In genomic region chr12:59619461-59620240, GRCh38 we compare ENCODE assay signal across 14 cellular contexts. TPM values are rescaled to one million over a fixed set of nuclear protein-coding genes. Genes with fewer than 3 reads are reported as not detected.
DNase-seq lines count a peak whose midpoint lies in the region; ATAC-seq and TF ChIP-seq lines count a peak whose summit lies in the region.
"Had no signal": no experiment of that assay in that cellular context is flagged by ENCODE, and none has a peak within 500 bp of the region (broad histone marks: within the 10 kb centered on the region; RNA-seq: fewer than 3 reads in every experiment).

No MANE protein-coding gene starts in this region.

- H3K27me3 Mint-ChIP-seq in stimulated activated memory B cell treated with anti-CD40 and anti-IgM and Interleukin-4, amounts not matched to agents 10 μg/mL and 1 μg/mL and 100 μg/mL, for 72 hours: no peaks in the 10 kb centered on the region

- no peak overlapping the region for H3K56ac ChIP-seq in mesendoderm (ENCODE audit: low read length)

- no peak overlapping the region for H3K4me3 Mint-ChIP-seq in stimulated activated memory B cell treated with anti-CD40 and anti-IgM and Interleukin-4, amounts not matched to agents 10 μg/mL and 1 μg/mL and 100 μg/mL, for 72 hours
- H3K4me3 Mint-ChIP-seq: activated naive CD4-positive, alpha-beta T cell treated with anti-CD3 and anti-CD28 coated beads for 36 hours had no signal

- peak overlapping the region; percentile 18 to 89 (median 40) for H3K27ac ChIP-seq in heart right ventricle
- no peak overlapping the region for H3K27ac ChIP-seq in mesendoderm (ENCODE audit: low read depth, low read length)
- no peak overlapping the region for H3K27ac ChIP-seq in RWPE1

- H2BK120ac ChIP-seq in mesendoderm (ENCODE audit: low read depth, low read length): no peak overlapping the region

- H3K79me1 ChIP-seq in mesendoderm (ENCODE audit: low read length): no peaks in the 10 kb centered on the region

- H3K4me3 ChIP-seq in heart right ventricle: no peak overlapping the region
- H3K4me3 ChIP-seq in mesendoderm (ENCODE audit: low read length): no peak overlapping the region

- no peak overlapping the region for H3K23ac ChIP-seq in mesendoderm (ENCODE audit: low read length)

- H3K36me3 ChIP-seq in heart right ventricle (no peaks in the 10 kb centered on the region), mesendoderm (ENCODE audit: control insufficient read depth, insufficient read depth, low read length) (no peaks in the 10 kb centered on the region)

- no peaks in the 10 kb centered on the region for H3K9me3 ChIP-seq in heart right ventricle

- H4K5ac ChIP-seq in mesendoderm (ENCODE audit: low read length): no peak overlapping the region

- no peak overlapping the region for H3K18ac ChIP-seq in mesendoderm (ENCODE audit: low read length)

- no peak for ATAC-seq in heart right ventricle
- peak; percentile 50 for ATAC-seq in HG02610 (IDR thresholded peaks at IDR 0.05; ENCODE audit: unreplicated experiment)
- peak; percentile 51 for ATAC-seq in stimulated activated memory B cell treated with anti-CD40 and anti-IgM and Interleukin-4, amounts not matched to agents 10 μg/mL and 1 μg/mL and 100 μg/mL, for 72 hours

- H3K4me1 ChIP-seq in heart right ventricle (peaks cover 0 to 39% (median 20%) of the 10 kb centered on the region in 9 donors), mesendoderm (ENCODE audit: control insufficient read depth, low read depth, low read length) (no peaks in the 10 kb centered on the region)

- H3K27me3 ChIP-seq in heart right ventricle: no peaks in the 10 kb centered on the region
- no peaks in the 10 kb centered on the region for H3K27me3 ChIP-seq in mesendoderm (ENCODE audit: insufficient read depth, low read length, poor library complexity)

- no peak for DNase-seq in heart right ventricle
- DNase-seq in cardiac septum (ENCODE audit: low spot score): no peak
- DNase-seq in NAMALWA (ENCODE audit: low spot score): peak; percentile 18
- DNase-seq in DMS79 treated with DMSO at 0.1 percent for 48 hours (lab: John Stamatoyannopoulos, UW): no peak
- no peak for DNase-seq in mesendoderm
- DNase-seq in RWPE1 (ENCODE audit: low spot score): no peak
- DNase-seq: activated CD8-positive, alpha-beta memory T cell treated with anti-CD3 and anti-CD28 coated beads for 24 hours; activated naive CD4-positive, alpha-beta T cell treated with anti-CD3 and anti-CD28 coated beads for 36 hours; MM.1S; posterior cingulate gyrus; SHP77; trophoblast cell had no signal

- intact Hi-C loops in heart right ventricle (cut with DNase I): loop anchor here in 2 of 10 donors (5.0 kb wide), 2 partner anchors 33 to 38 kb away; no protein-coding TSS in a partner anchor
- intact Hi-C loops in cardiac septum (cut with DNase I): no loop called here

- no peak overlapping the region for H4K8ac ChIP-seq in mesendoderm (ENCODE audit: low read depth, low read length)

- no peak overlapping the region for H3K4ac ChIP-seq in mesendoderm (ENCODE audit: low read depth, low read length)

- H3K36me3 Mint-ChIP-seq in stimulated activated memory B cell treated with anti-CD40 and anti-IgM and Interleukin-4, amounts not matched to agents 10 μg/mL and 1 μg/mL and 100 μg/mL, for 72 hours: no peaks in the 10 kb centered on the region

- POLR2A ChIA-PET in RWPE1 (lab: Yijun Ruan, JAX; ENCODE audit: low non-redundant PET): no interaction called here

- no peak overlapping the region for H2BK5ac ChIP-seq in mesendoderm (ENCODE audit: low read length)

- CTCF ChIA-PET in RWPE1 (lab: Yijun Ruan, JAX): no interaction called here

- H3K4me2 ChIP-seq in mesendoderm (ENCODE audit: low read length): no peak overlapping the region

- TF ChIP-seq CTCF in heart right ventricle (IDR thresholded peaks at IDR 0.05): no peak
- TF ChIP-seq CTCF in RWPE1 (conservative IDR thresholded peaks at IDR 0.05; ENCODE audit: low read depth): no peak

- H2BK15ac ChIP-seq in mesendoderm (replicated peaks; ENCODE audit: low read depth): no peak overlapping the region

- H3K4me1 Mint-ChIP-seq in stimulated activated memory B cell treated with anti-CD40 and anti-IgM and Interleukin-4, amounts not matched to agents 10 μg/mL and 1 μg/mL and 100 μg/mL, for 72 hours: peaks cover 30% of the 10 kb centered on the region

- H3K79me2 ChIP-seq in mesendoderm (ENCODE audit: control insufficient read depth, insufficient read depth, low read length): no peaks in the 10 kb centered on the region

- WGBS in heart right ventricle, 2 donors: 29 to 54% methylated on average over 1 of the region's 1 CpG
- no CpG with 5 or more reads among the region's 1 CpG for WGBS in mesendoderm (ENCODE audit: extremely low coverage, insufficient coverage, low lambda C conversion rate)

- H3K9me3 Mint-ChIP-seq in stimulated activated memory B cell treated with anti-CD40 and anti-IgM and Interleukin-4, amounts not matched to agents 10 μg/mL and 1 μg/mL and 100 μg/mL, for 72 hours: no peaks in the 10 kb centered on the region
- H3K9me3 Mint-ChIP-seq: activated naive CD4-positive, alpha-beta T cell treated with anti-CD3 and anti-CD28 coated beads for 36 hours had no signal

- no peak overlapping the region for H3K9ac ChIP-seq in mesendoderm (ENCODE audit: low read length)

- H3K27ac Mint-ChIP-seq in stimulated activated memory B cell treated with anti-CD40 and anti-IgM and Interleukin-4, amounts not matched to agents 10 μg/mL and 1 μg/mL and 100 μg/mL, for 72 hours: peak overlapping the region; percentile 86
- H3K27ac Mint-ChIP-seq: activated naive CD4-positive, alpha-beta T cell treated with anti-CD3 and anti-CD28 coated beads for 36 hours had no signal

- H2AK5ac ChIP-seq in mesendoderm (ENCODE audit: low read length): no peak overlapping the region

RNA-seq across cellular contexts. Expression of gene SLC16A7, which starts 23.8 kb away (rescaled TPM):
- 100 to 1,000 TPM in 9 of 10 donors, 10 to 100 TPM in 1; 96.3 to 246 (median 184) TPM for total RNA-seq in heart right ventricle
- polyA plus RNA-seq in heart right ventricle: 10 to 100 TPM in 1 of 2 donors, 1 to 10 TPM in 1; 6.0 to 23.2 TPM
- 90.1 TPM for total RNA-seq in cardiac septum
- polyA plus RNA-seq in mesendoderm (2013, experiment 1 of 2): 2.0 TPM
- 2.3 TPM for polyA plus RNA-seq in mesendoderm (2013, experiment 2 of 2)

Comparison
In these comparisons a context has a peak if more than half of its experiments do, and no peak if none do; other contexts are left out.
1. ATAC-seq: peak in HG02610 (single experiment) and stimulated activated memory B cell treated with anti-CD40 and anti-IgM and Interleukin-4, amounts not matched to agents 10 μg/mL and 1 μg/mL and 100 μg/mL, for 72 hours (single experiment); none in heart right ventricle (0 of 8).
2. H3K27ac ChIP-seq: peak in heart right ventricle (10 of 10); none in mesendoderm (single experiment) and RWPE1 (single experiment).